Comparison of ENCODE assay signal across 1 cellular context in genomic region chr20:62946918-62947317, GRCh38.
TF ChIP-seq lines count a peak whose summit lies in the region.

No MANE protein-coding gene starts in this region.

TF ChIP-seq in HepG2, 621 proteins besides CTCF, POLR2A, EP300 and RAD21:
- TF ChIP-seq ZNF484 (CRISPR knock-in tag; IDR thresholded peaks at IDR 0.05; ENCODE audit: borderline replicate concordance, low read depth) (no peak), HMGXB3 (CRISPR knock-in tag; IDR thresholded peaks at IDR 0.05; ENCODE audit: borderline replicate concordance) (no peak), ZNF646 (CRISPR knock-in tag; IDR thresholded peaks at IDR 0.05) (no peak), RBM22 (optimal IDR thresholded peaks at IDR 0.05; ENCODE audit: low read length) (peak; percentile 75), ZNF747 (CRISPR knock-in tag; IDR thresholded peaks at IDR 0.05; ENCODE audit: borderline replicate concordance) (no peak), NR1H2 (CRISPR knock-in tag; IDR thresholded peaks at IDR 0.05; ENCODE audit: borderline replicate concordance, low read depth) (0 out of 2 replicates have a peak, but pooled peaks have one; percentile 38), ZFP1 (CRISPR knock-in tag; IDR thresholded peaks at IDR 0.05) (no peak), ZSCAN30 (CRISPR knock-in tag; IDR thresholded peaks at IDR 0.05) (no peak), SOX6 (IDR thresholded peaks at IDR 0.05) (no peak), SOX6 (CRISPR knock-in tag; IDR thresholded peaks at IDR 0.05) (no peak)
- TF ChIP-seq, protein P1, sequence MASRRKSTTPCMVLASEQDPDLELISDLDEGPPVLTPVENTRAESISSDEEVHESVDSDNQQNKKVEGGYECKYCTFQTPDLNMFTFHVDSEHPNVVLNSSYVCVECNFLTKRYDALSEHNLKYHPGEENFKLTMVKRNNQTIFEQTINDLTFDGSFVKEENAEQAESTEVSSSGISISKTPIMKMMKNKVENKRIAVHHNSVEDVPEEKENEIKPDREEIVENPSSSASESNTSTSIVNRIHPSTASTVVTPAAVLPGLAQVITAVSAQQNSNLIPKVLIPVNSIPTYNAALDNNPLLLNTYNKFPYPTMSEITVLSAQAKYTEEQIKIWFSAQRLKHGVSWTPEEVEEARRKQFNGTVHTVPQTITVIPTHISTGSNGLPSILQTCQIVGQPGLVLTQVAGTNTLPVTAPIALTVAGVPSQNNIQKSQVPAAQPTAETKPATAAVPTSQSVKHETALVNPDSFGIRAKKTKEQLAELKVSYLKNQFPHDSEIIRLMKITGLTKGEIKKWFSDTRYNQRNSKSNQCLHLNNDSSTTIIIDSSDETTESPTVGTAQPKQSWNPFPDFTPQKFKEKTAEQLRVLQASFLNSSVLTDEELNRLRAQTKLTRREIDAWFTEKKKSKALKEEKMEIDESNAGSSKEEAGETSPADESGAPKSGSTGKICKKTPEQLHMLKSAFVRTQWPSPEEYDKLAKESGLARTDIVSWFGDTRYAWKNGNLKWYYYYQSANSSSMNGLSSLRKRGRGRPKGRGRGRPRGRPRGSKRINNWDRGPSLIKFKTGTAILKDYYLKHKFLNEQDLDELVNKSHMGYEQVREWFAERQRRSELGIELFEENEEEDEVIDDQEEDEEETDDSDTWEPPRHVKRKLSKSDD (CRISPR knock-in tag; IDR thresholded peaks at IDR 0.05; ENCODE audit: low read depth), result no peak
TF ChIP-seq in HepG2: peak in this region for 2.
